ENCODE assay signal across 8 cellular contexts in genomic region chr15:97995881-97996603, GRCh38. TPM values are rescaled to one million over a fixed set of nuclear protein-coding genes. Genes with fewer than 3 reads are reported as not detected.
DNase-seq lines count a peak whose midpoint lies in the region; ATAC-seq and TF ChIP-seq lines count a peak whose summit lies in the region.

No MANE protein-coding gene starts in this region.

- H3K27me3 ChIP-seq in Karpas-422 (ENCODE audit: low read length): no peaks in the 10 kb centered on the region

- H3K27me3 Mint-ChIP-seq in naive B cell: no peaks in the 10 kb centered on the region

- H3K79me2 ChIP-seq in Karpas-422 (ENCODE audit: low read length): no peaks in the 10 kb centered on the region

- no peaks in the 10 kb centered on the region for H3K9me2 ChIP-seq in Karpas-422 (replicated peaks; ENCODE audit: insufficient read depth, low read length)

- no peak overlapping the region for H3K4me3 Mint-ChIP-seq in naive B cell

- H2AFZ ChIP-seq in Karpas-422 (ENCODE audit: low read length): no peak overlapping the region

- ATAC-seq in naive B cell (ENCODE audit: low read depth in 2 of 2) (no peak), GM21529 (IDR thresholded peaks at IDR 0.05; ENCODE audit: unreplicated experiment) (no peak)

- in situ Hi-C loops in astrocyte of the cerebellum (cut with HindIII; ENCODE audit: low sequenced_read_pairs): no loop called here

- intact Hi-C loops in posterior vena cava (cut with DNase I): no loop called here

- H3K4me2 ChIP-seq in Karpas-422 (ENCODE audit: low read depth, low read length, poor library complexity, severe bottlenecking): no peak overlapping the region

- H3K36me3 Mint-ChIP-seq in naive B cell: no peaks in the 10 kb centered on the region

- H3K9me3 ChIP-seq in Karpas-422 (ENCODE audit: low read length): peaks cover 27% of the 10 kb centered on the region

- H3K4me3 ChIP-seq in Karpas-422 (ENCODE audit: low read length) (no peak overlapping the region), astrocyte of the cerebellum (ENCODE audit: low read depth, low read length) (no peak overlapping the region), coronary artery (no peak overlapping the region)

- no peaks in the 10 kb centered on the region for H4K20me1 ChIP-seq in Karpas-422 (ENCODE audit: insufficient read depth, low read depth, low read length)

- DNase-seq in Daoy (ENCODE audit: low read depth) (peak; percentile 77), Karpas-422 (peak; percentile 40), astrocyte of the cerebellum (ENCODE audit: low read depth) (peak; percentile 29), naive B cell (peak; percentile 3), posterior vena cava (ENCODE audit: low spot score) (no peak), coronary artery (ENCODE audit: low spot score) (no peak)
- no peak for DNase-seq in effector CD4-positive, alpha-beta T cell

- no peak overlapping the region for H3K9ac ChIP-seq in Karpas-422 (ENCODE audit: low read length)

- H3K4me1 Mint-ChIP-seq in naive B cell: peaks cover 7 to 9% (median 7%) of the 10 kb centered on the region in 3 donors

- TF ChIP-seq CTCF in astrocyte of the cerebellum (IDR thresholded peaks at IDR 0.05; ENCODE audit: low read depth, low read length, missing control alignments) (peak; percentile 33), coronary artery (IDR thresholded peaks at IDR 0.05) (no peak)

- H3K27ac ChIP-seq in Karpas-422 (ENCODE audit: low read length): no peak overlapping the region
- H3K27ac ChIP-seq in coronary artery: no peak overlapping the region

- H3K27ac Mint-ChIP-seq in naive B cell: peak overlapping the region in 3 of 6 donors; percentile 0 to 52 (median 3)

- H3K9me3 Mint-ChIP-seq in naive B cell: no peaks in the 10 kb centered on the region

- H3K36me3 ChIP-seq in Karpas-422 (ENCODE audit: insufficient read depth, low read length): no peaks in the 10 kb centered on the region

- no peaks in the 10 kb centered on the region for H3K4me1 ChIP-seq in Karpas-422 (ENCODE audit: low read length)

RNA-seq across cellular contexts. Expression of gene ARRDC4, which starts 35.5 kb away (rescaled TPM):
- total RNA-seq in Daoy (2014; rRNA removed; shearing (Covaris generic)): 3.8 and 5.7 TPM in 2 replicates
- not detected in 2 replicates for total RNA-seq in Karpas-422 (2014; rRNA removed; shearing (Covaris generic); ENCODE audit: low replicate concordance)
- 10 to 100 TPM in 1 of 6 donors, 1 to 10 TPM in 5; 1.7 to 16.4 (median 4.3) TPM for polyA plus RNA-seq in naive B cell (ENCODE audit: low read depth in 6 of 6)
- 10 to 100 TPM; 37.9 to 43.6 TPM for total RNA-seq in posterior vena cava

Comparison
In these comparisons a context has a peak if more than half of its experiments do, and no peak if none do; other contexts are left out.
1. DNase-seq: peak in Daoy (single experiment), Karpas-422 (single experiment), astrocyte of the cerebellum (single experiment) and naive B cell (single experiment); none in posterior vena cava (single experiment), coronary artery (single experiment) and effector CD4-positive, alpha-beta T cell (single experiment).